26 cellular contexts compared by ENCODE assay signal in the genomic region with DNA sequence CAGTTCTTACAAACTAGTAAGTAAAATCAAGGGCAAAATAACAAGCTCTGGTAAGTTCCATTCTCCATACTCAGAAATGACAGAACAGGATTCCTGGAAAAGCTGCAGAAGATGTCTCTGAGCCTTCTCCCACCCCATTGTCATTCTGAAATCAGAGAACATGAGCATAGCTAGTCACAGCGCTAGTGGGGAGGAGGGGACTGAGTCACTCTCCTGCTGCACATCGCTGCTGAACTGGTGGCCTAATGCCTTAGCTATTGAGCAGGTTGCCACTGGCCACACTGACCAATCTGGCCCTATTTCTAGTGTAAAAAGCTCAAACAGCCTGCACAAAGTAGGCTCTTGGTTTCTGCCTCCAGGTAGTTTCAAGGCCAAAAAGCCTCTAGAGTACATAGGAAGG. TPM values are rescaled to one million over a fixed set of nuclear protein-coding genes. Genes with fewer than 3 reads are reported as not detected.
DNase-seq lines count a peak whose midpoint lies in the region; ATAC-seq and TF ChIP-seq lines count a peak whose summit lies in the region.
"Had no signal": no experiment of that assay in that cellular context is flagged by ENCODE, and none has a peak within 500 bp of the region (broad histone marks: within the 10 kb centered on the region; RNA-seq: fewer than 3 reads in every experiment).

No MANE protein-coding gene starts in this region.

- H3K9me2 ChIP-seq in GM23338 (ENCODE audit: insufficient read depth) = no peaks in the 10 kb centered on the region; the same call in 1 of the 2 replicates
- H3K9me2 ChIP-seq in PC-3 (replicated peaks; ENCODE audit: low read length) = no peaks in the 10 kb centered on the region

- CTCF ChIA-PET in PC-3 (lab: Charles Lee) = no interaction called here

- peaks cover 21% of the 10 kb centered on the region; the same call in 2 of the 3 replicates for H3K4me1 Mint-ChIP-seq in GM23338
- H3K4me1 Mint-ChIP-seq in activated naive CD8-positive, alpha-beta T cell treated with anti-CD3 and anti-CD28 coated beads for 36 hours = no peaks in the 10 kb centered on the region
- H3K4me1 Mint-ChIP-seq: IgD-negative memory B cell, natural killer cell had no signal

- no peak overlapping the region for H3K9ac ChIP-seq in PC-3 (ENCODE audit: low read length)

- no peaks in the 10 kb centered on the region for H3K79me2 ChIP-seq in GM23338 (replicated peaks; ENCODE audit: insufficient read depth)
- H3K79me2 ChIP-seq in PC-3 (ENCODE audit: low read length) = no peaks in the 10 kb centered on the region

- no peaks in the 10 kb centered on the region for H3K27me3 Mint-ChIP-seq in GM23338 (ENCODE audit: insufficient read depth, low read depth, poor library complexity)
- H3K27me3 Mint-ChIP-seq in activated naive CD8-positive, alpha-beta T cell treated with anti-CD3 and anti-CD28 coated beads for 36 hours = peaks cover 6% of the 10 kb centered on the region
- H3K27me3 Mint-ChIP-seq: IgD-negative memory B cell had no signal

- no peaks in the 10 kb centered on the region for H3K36me3 Mint-ChIP-seq in GM23338 (ENCODE audit: low read depth)
- H3K36me3 Mint-ChIP-seq in activated naive CD8-positive, alpha-beta T cell treated with anti-CD3 and anti-CD28 coated beads for 36 hours = no peaks in the 10 kb centered on the region
- H3K36me3 Mint-ChIP-seq: IgD-negative memory B cell, natural killer cell had no signal

- no peaks in the 10 kb centered on the region for H3K36me3 ChIP-seq in GM23338 (ENCODE audit: insufficient read depth)
- H3K36me3 ChIP-seq in PC-3 (ENCODE audit: low read depth, low read length) = no peaks in the 10 kb centered on the region
- H3K36me3 ChIP-seq: esophagus squamous epithelium, ovary, transverse colon had no signal

- intact Hi-C loops in PC-3 (cut with micrococcal nuclease) = no loop called here

- no peak overlapping the region for H3K4me2 ChIP-seq in GM23338
- no peak overlapping the region for H3K4me2 ChIP-seq in PC-3 (ENCODE audit: low read length)

- no peak for DNase-seq in GM23338 (ENCODE audit: low spot score)
- peak; percentile 20 for DNase-seq in PC-3
- peak; percentile 70 for DNase-seq in epithelial cell of esophagus (ENCODE audit: low read depth)
- DNase-seq in renal cortical epithelial cell (ENCODE audit: low read depth) = peak; percentile 2
- DNase-seq in activated naive CD8-positive, alpha-beta T cell treated with anti-CD3 and anti-CD28 coated beads for 36 hours = no peak
- DNase-seq: activated gamma-delta T cell, C1 segment of cervical spinal cord, Caco-2, dermis blood vessel endothelial cell, esophagus squamous epithelium, HFFc6, hypothalamus, natural killer cell, NCI-H1092, NCI-H187, ovary, RPMI8226, transverse colon had no signal

- no TSS peak for BruUV-seq in PC-3 (replicated peaks; lab: Mats Ljungman, UMichigan)

- no peak overlapping the region for H3K4me3 ChIP-seq in GM23338
- H3K4me3 ChIP-seq in PC-3 (ENCODE audit: low read length) = no peak overlapping the region
- H3K4me3 ChIP-seq in epithelial cell of esophagus (ENCODE audit: low read length) = no peak overlapping the region
- H3K4me3 ChIP-seq: esophagus squamous epithelium, ovary, SK-N-MC, transverse colon had no signal

- H3K9me3 ChIP-seq in PC-3 (ENCODE audit: low read length) = no peaks in the 10 kb centered on the region
- H3K9me3 ChIP-seq: Caco-2, esophagus squamous epithelium, ovary, transverse colon had no signal

- no peaks in the 10 kb centered on the region for H4K20me1 ChIP-seq in GM23338 (replicated peaks; ENCODE audit: insufficient read depth)
- H4K20me1 ChIP-seq in PC-3 (ENCODE audit: low read length) = no peaks in the 10 kb centered on the region

- ATAC-seq in GM23338 = peak; percentile 58; the same call in 2 of the 3 replicates
- peak; percentile 62 for ATAC-seq in PC-3
- ATAC-seq in activated CD4-positive, CD25-positive, alpha-beta regulatory T cell treated with anti-CD3 and anti-CD28 coated beads, Interleukin-2, amount 50 U/mL, for 24 hours = no peak
- no peak for ATAC-seq in GM18868 (IDR thresholded peaks at IDR 0.05; ENCODE audit: unreplicated experiment)
- ATAC-seq: natural killer cell had no signal

- H3K27me3 ChIP-seq in GM23338 (ENCODE audit: insufficient read depth) (no peaks in the 10 kb centered on the region), PC-3 (ENCODE audit: low read length) (no peaks in the 10 kb centered on the region)
- H3K27me3 ChIP-seq: esophagus squamous epithelium, ovary, transverse colon had no signal

- TF ChIP-seq CTCF in GM23338 (conservative IDR thresholded peaks at IDR 0.05; ENCODE audit: low read depth in 2 of 2) (no peak), PC-3 (conservative IDR thresholded peaks at IDR 0.05; ENCODE audit: low read depth, low read length) (no peak), epithelial cell of esophagus (IDR thresholded peaks at IDR 0.05; ENCODE audit: insufficient read depth, low read depth, low read length, missing control alignments) (no peak)

- H3K9me3 Mint-ChIP-seq in GM23338 = no peaks in the 10 kb centered on the region
- H3K9me3 Mint-ChIP-seq in activated naive CD8-positive, alpha-beta T cell treated with anti-CD3 and anti-CD28 coated beads for 36 hours = no peaks in the 10 kb centered on the region
- H3K9me3 Mint-ChIP-seq: HFFc6; T-helper 1 cell treated with Interleukin-12 subunit alpha and Interleukin-12 subunit beta and Interleukin-4 antibody, amounts not matched to agents 30 μg/mL and 1 μg/mL, for 36 hours had no signal

- H2AFZ ChIP-seq in GM23338 = peak overlapping the region; percentile 45; the same call in 1 of the 2 replicates
- H2AFZ ChIP-seq in PC-3 (ENCODE audit: low read length) = no peak overlapping the region

- POLR2A ChIA-PET in PC-3 (lab: Charles Lee; ENCODE audit: unreplicated experiment) = no interaction called here

- no peak overlapping the region for H3K27ac Mint-ChIP-seq in GM23338
- H3K27ac Mint-ChIP-seq in activated naive CD8-positive, alpha-beta T cell treated with anti-CD3 and anti-CD28 coated beads for 36 hours = no peak overlapping the region
- H3K27ac Mint-ChIP-seq: HFFc6; IgD-negative memory B cell; natural killer cell; T-helper 1 cell treated with Interleukin-12 subunit alpha and Interleukin-12 subunit beta and Interleukin-4 antibody, amounts not matched to agents 30 μg/mL and 1 μg/mL, for 36 hours had no signal

- H3K4me3 Mint-ChIP-seq in GM23338 = no peak overlapping the region
- H3K4me3 Mint-ChIP-seq in activated naive CD8-positive, alpha-beta T cell treated with anti-CD3 and anti-CD28 coated beads for 36 hours = no peak overlapping the region
- H3K4me3 Mint-ChIP-seq: HFFc6; IgD-negative memory B cell; natural killer cell; T-helper 1 cell treated with Interleukin-12 subunit alpha and Interleukin-12 subunit beta and Interleukin-4 antibody, amounts not matched to agents 30 μg/mL and 1 μg/mL, for 36 hours had no signal

- 0 out of 2 replicates have a peak, but pooled peaks cover 6% of the 10 kb centered on the region for H3K4me1 ChIP-seq in GM23338 (ENCODE audit: insufficient read depth)
- H3K4me1 ChIP-seq in PC-3 (ENCODE audit: insufficient read depth, low read length) = peaks cover 12% of the 10 kb centered on the region
- H3K4me1 ChIP-seq: Caco-2, transverse colon had no signal

- H3K27ac ChIP-seq in GM23338 (ENCODE audit: low read depth) = no peak overlapping the region
- H3K27ac ChIP-seq in PC-3 (ENCODE audit: low read length) = no peak overlapping the region
- H3K27ac ChIP-seq: esophagus squamous epithelium, ovary, SK-N-MC, transverse colon had no signal

- no peaks in the 10 kb centered on the region for H3F3A ChIP-seq in GM23338 (replicated peaks; ENCODE audit: low read depth)
- H3F3A ChIP-seq in PC-3 (ENCODE audit: low read length, unreplicated experiment) = no peaks in the 10 kb centered on the region

TF ChIP-seq in GM23338, 12 proteins besides CTCF, POLR2A, EP300 and RAD21 (continues in another document):
- TF ChIP-seq, protein P1, sequence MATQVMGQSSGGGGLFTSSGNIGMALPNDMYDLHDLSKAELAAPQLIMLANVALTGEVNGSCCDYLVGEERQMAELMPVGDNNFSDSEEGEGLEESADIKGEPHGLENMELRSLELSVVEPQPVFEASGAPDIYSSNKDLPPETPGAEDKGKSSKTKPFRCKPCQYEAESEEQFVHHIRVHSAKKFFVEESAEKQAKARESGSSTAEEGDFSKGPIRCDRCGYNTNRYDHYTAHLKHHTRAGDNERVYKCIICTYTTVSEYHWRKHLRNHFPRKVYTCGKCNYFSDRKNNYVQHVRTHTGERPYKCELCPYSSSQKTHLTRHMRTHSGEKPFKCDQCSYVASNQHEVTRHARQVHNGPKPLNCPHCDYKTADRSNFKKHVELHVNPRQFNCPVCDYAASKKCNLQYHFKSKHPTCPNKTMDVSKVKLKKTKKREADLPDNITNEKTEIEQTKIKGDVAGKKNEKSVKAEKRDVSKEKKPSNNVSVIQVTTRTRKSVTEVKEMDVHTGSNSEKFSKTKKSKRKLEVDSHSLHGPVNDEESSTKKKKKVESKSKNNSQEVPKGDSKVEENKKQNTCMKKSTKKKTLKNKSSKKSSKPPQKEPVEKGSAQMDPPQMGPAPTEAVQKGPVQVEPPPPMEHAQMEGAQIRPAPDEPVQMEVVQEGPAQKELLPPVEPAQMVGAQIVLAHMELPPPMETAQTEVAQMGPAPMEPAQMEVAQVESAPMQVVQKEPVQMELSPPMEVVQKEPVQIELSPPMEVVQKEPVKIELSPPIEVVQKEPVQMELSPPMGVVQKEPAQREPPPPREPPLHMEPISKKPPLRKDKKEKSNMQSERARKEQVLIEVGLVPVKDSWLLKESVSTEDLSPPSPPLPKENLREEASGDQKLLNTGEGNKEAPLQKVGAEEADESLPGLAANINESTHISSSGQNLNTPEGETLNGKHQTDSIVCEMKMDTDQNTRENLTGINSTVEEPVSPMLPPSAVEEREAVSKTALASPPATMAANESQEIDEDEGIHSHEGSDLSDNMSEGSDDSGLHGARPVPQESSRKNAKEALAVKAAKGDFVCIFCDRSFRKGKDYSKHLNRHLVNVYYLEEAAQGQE (IDR thresholded peaks at IDR 0.05; ENCODE audit: unreplicated experiment) = no peak

RNA-seq across cellular contexts. Expression of gene RIPPLY2, which starts 26.1 kb away (rescaled TPM):
- 3.4 and 5.4 TPM in 2 replicates for total RNA-seq in GM23338 (2014; rRNA removed; shearing (Covaris generic))
- 4.0 and 6.0 TPM in 2 replicates for polyA plus RNA-seq in GM23338 (2016; fragmentation: Nextera tagmentation; extraction: Ambion mirVana)
- not detected in 2 replicates for total RNA-seq in PC-3 (2014; rRNA removed)
- total RNA-seq in renal cortical epithelial cell = not detected in 2 replicates
- total RNA-seq in activated naive CD8-positive, alpha-beta T cell treated with anti-CD3 and anti-CD28 coated beads for 36 hours = not detected
- total RNA-seq: astrocyte, Caco-2, dermis blood vessel endothelial cell, HFFc6, lower leg skin, natural killer cell, transverse colon had no signal
- polyA plus RNA-seq: AG04450, IgD-negative memory B cell had no signal

RNA-seq across cellular contexts. Expression of gene CYB5R4, which starts 32.4 kb away (rescaled TPM):
- total RNA-seq in GM23338 (2014; rRNA removed; shearing (Covaris generic)) = 17.2 and 19.2 TPM in 2 replicates
- polyA plus RNA-seq in GM23338 (2016; fragmentation: Nextera tagmentation; extraction: Ambion mirVana) = 6.6 and 8.9 TPM in 2 replicates
- total RNA-seq in PC-3 (2014; rRNA removed) = 5.1 and 5.6 TPM in 2 replicates
- 15.6 and 17.1 TPM in 2 replicates for total RNA-seq in renal cortical epithelial cell
- total RNA-seq in activated naive CD8-positive, alpha-beta T cell treated with anti-CD3 and anti-CD28 coated beads for 36 hours = 10 to 100 TPM; 30.1 to 32.1 TPM

Comparison
In these comparisons a context has a peak if more than half of its experiments do, and no peak if none do; other contexts are left out.
1. ATAC-seq: peak in GM23338 (single experiment) and PC-3 (single experiment); none in activated CD4-positive, CD25-positive, alpha-beta regulatory T cell treated with anti-CD3 and anti-CD28 coated beads, Interleukin-2, amount 50 U/mL, for 24 hours (0 of 2) and GM18868 (single experiment).
2. DNase-seq: peak in PC-3 (single experiment), epithelial cell of esophagus (single experiment) and renal cortical epithelial cell (single experiment); none in GM23338 (single experiment) and activated naive CD8-positive, alpha-beta T cell treated with anti-CD3 and anti-CD28 coated beads for 36 hours (single experiment).